In the genomic region with DNA sequence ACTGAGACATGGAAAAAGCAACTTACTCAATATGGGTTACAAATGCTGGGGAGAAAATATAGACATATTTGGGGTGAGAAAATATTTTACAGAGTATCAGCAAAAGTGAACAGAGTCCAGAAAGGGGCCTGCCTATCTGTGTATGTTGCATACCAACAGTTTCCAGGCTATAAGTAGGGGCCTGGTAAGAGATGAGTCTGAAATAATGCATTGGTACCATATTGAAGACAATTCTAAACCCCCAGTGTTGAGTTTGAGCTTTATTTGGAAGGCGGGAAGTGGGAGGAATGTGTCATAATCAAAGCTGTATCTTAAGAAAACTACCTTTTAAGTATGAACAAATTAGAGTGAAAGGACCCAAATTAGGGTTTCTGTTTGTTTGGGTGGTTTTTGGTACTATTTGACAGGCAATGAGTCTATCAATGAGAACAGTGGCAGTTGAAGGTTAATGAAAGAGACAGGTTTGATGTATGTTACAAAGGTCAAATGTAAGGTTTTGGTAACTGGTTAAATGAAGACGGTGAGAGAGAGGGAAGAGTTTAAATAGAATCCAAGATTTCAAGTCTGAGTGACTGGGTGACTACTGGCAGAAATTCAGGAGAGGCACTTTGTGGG, we compare ENCODE assay signal across 27 cellular contexts.
"Had no signal": no experiment of that assay in that cellular context is flagged by ENCODE, and none has a peak within 500 bp of the region (broad histone marks: within the 10 kb centered on the region; RNA-seq: fewer than 3 reads in every experiment).

No MANE protein-coding gene starts in this region.

- H3K4me3 ChIP-seq: hepatocyte, left ventricle myocardium inferior, lung, mucosa of descending colon, pancreas, prostate gland, skin epidermis, suprapubic skin, thoracic aorta, tibial artery, upper lobe of right lung had no signal

- H3K27ac Mint-ChIP-seq: memory B cell; nephron; stimulated activated memory B cell treated with anti-CD40 and anti-IgM and Interleukin-4, amounts not matched to agents 10 μg/mL and 1 μg/mL and 100 μg/mL, for 72 hours had no signal

- H3K27me3 ChIP-seq: hepatocyte, pancreas, suprapubic skin, tibial artery, upper lobe of right lung had no signal

- H3K27ac ChIP-seq: hepatocyte, left ventricle myocardium inferior, pancreas, prostate gland, skin epidermis, suprapubic skin, thoracic aorta, tibial artery, upper lobe of right lung had no signal

- H2AFZ ChIP-seq: hepatocyte had no signal

- H3K4me1 ChIP-seq: left ventricle myocardium inferior, pancreas, prostate gland, suprapubic skin, tibial artery, upper lobe of right lung had no signal

- H3K9me3 Mint-ChIP-seq: memory B cell; nephron; neural crest cell; stimulated activated memory B cell treated with anti-CD40 and anti-IgM and Interleukin-4, amounts not matched to agents 10 μg/mL and 1 μg/mL and 100 μg/mL, for 72 hours had no signal

- ATAC-seq: mucosa of descending colon; naive thymus-derived CD4-positive, alpha-beta T cell; pancreas; right cardiac atrium; sciatic nerve; stimulated activated memory B cell treated with anti-CD40 and anti-IgM and Interleukin-4, amounts not matched to agents 10 μg/mL and 1 μg/mL and 100 μg/mL, for 72 hours; upper lobe of right lung had no signal

- DNase-seq: islet precursor cell; left ventricle myocardium inferior; midbrain; mucosa of descending colon; naive thymus-derived CD4-positive, alpha-beta T cell; nucleus accumbens; pancreas; posterior cingulate gyrus; retina; right cardiac atrium; stimulated activated CD4-positive, alpha-beta T cell treated with anti-CD3 and anti-CD28 coated beads, Interleukin-12 subunit alpha, Interleukin-12 subunit beta, amount 100 ng/mL, for 4 hours; stimulated activated CD4-positive, alpha-beta T cell treated with anti-CD3 and anti-CD28 coated beads, Interleukin-4, amount 100 ng/mL, for 24 hours; stimulated activated naive CD4-positive, alpha-beta T cell treated with Interleukin-2 at 50 U/mL for 16 hours; tibial artery; trophoblast cell; upper lobe of right lung had no signal

- H3K27me3 Mint-ChIP-seq: memory B cell; naive thymus-derived CD4-positive, alpha-beta T cell; stimulated activated memory B cell treated with anti-CD40 and anti-IgM and Interleukin-4, amounts not matched to agents 10 μg/mL and 1 μg/mL and 100 μg/mL, for 72 hours had no signal

- H3K4me2 ChIP-seq: hepatocyte had no signal

- H3K4me1 Mint-ChIP-seq: nephron, neural crest cell had no signal

- H3K36me3 ChIP-seq: left ventricle myocardium inferior, pancreas, prostate gland, suprapubic skin, thoracic aorta, tibial artery, upper lobe of right lung had no signal

- H3K36me3 Mint-ChIP-seq: stimulated activated memory B cell treated with anti-CD40 and anti-IgM and Interleukin-4, amounts not matched to agents 10 μg/mL and 1 μg/mL and 100 μg/mL, for 72 hours had no signal

- H3K4me3 Mint-ChIP-seq: memory B cell; nephron; neural crest cell; stimulated activated memory B cell treated with anti-CD40 and anti-IgM and Interleukin-4, amounts not matched to agents 10 μg/mL and 1 μg/mL and 100 μg/mL, for 72 hours had no signal

- H3K9me3 ChIP-seq: left ventricle myocardium inferior, mucosa of descending colon, pancreas, prostate gland, suprapubic skin, thoracic aorta, tibial artery, upper lobe of right lung had no signal
